14 cellular contexts compared by ENCODE assay signal in the genomic region with DNA sequence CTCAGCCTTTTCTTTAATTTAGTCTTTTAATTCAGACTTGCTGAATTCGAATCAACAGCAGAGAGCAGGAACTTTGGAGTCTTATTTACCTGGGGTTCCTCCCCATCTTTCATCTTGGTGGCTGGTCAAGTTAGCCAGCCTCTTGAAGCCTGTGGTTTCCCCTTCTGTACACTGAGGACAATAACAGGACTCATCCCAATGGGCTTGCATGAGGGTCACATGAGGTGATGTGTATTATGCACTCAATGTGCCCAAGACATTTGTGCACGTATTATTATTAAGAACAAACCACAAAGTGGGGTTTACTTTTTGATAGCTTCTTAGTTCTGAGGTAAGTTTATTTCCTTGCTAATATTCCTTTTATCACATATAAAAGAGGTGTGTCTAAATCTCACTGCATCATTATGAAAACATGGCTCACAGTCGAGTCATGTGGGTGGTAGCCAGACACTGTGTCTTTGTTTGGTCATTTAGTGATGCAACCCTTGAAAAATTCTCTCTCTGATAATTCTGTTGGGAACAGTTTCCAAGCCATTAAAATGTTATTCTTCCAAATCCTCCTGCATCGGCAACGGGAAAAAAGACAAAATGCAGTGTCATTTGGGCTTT.
A peak's percentile ranks its signal among the peaks of the same experiment; 100 is the strongest.
DNase-seq lines count a peak whose midpoint lies in the region; TF ChIP-seq lines count a peak whose summit lies in the region.
"Had no signal": no experiment of that assay in that cellular context is flagged by ENCODE, and none has a peak within 500 bp of the region (broad histone marks: within the 10 kb centered on the region; RNA-seq: fewer than 3 reads in every experiment).

No MANE protein-coding gene starts in this region.

- H3K27me3 ChIP-seq in BE2C = peaks cover 3% of the 10 kb centered on the region
- H3K27me3 ChIP-seq: uterus had no signal

- TF ChIP-seq CTCF in AG09309 (IDR thresholded peaks at IDR 0.05; ENCODE audit: control insufficient read depth, insufficient read depth, low read depth, low read length, missing control alignments) (no peak), epithelial cell of proximal tubule (conservative IDR thresholded peaks at IDR 0.05; ENCODE audit: low read depth, low read length) (no peak), BE2C (IDR thresholded peaks at IDR 0.05; ENCODE audit: low read depth, low read length) (no peak)

- H3K4me3 ChIP-seq in AG09309 (ENCODE audit: control insufficient read depth, low read depth, low read length) (no peak overlapping the region), epithelial cell of proximal tubule (ENCODE audit: low read depth, low read length) (no peak overlapping the region), BE2C (ENCODE audit: low read depth, low read length) (no peak overlapping the region)
- H3K4me3 ChIP-seq: SJCRH30, uterus had no signal

- no peaks in the 10 kb centered on the region for H3K9me3 ChIP-seq in BE2C
- H3K9me3 ChIP-seq: SJCRH30, uterus had no signal

- no peaks in the 10 kb centered on the region for H3K36me3 ChIP-seq in BE2C
- H3K36me3 ChIP-seq: SJCRH30, uterus had no signal

- no peaks in the 10 kb centered on the region for H3K4me1 ChIP-seq in BE2C
- H3K4me1 ChIP-seq: uterus had no signal

- DNase-seq in AG09309 (ENCODE audit: low read depth) (peak; percentile 50), RKO (ENCODE audit: low spot score) (peak; percentile 46), epithelial cell of proximal tubule (ENCODE audit: low read depth) (peak; percentile 75), midbrain (lab: John Stamatoyannopoulos, UW) (peak; percentile 58), NCI-H2029 treated with DMSO at 0.1 percent for 48 hours (lab: John Stamatoyannopoulos, UW) (no peak), BE2C (no peak), NCI-H2171 treated with DMSO at 0.1 percent for 48 hours (lab: John Stamatoyannopoulos, UW) (no peak)
- no peak for DNase-seq in activated naive CD4-positive, alpha-beta T cell treated with Interleukin-2 at 50 U/mL for 16 hours
- DNase-seq: CD8-positive, alpha-beta T cell; effector memory CD8-positive, alpha-beta T cell; NCI-H146; stimulated activated CD4-positive, alpha-beta T cell treated with anti-CD3 and anti-CD28 coated beads, Interleukin-4, amount 100 ng/mL, for 24 hours; uterus had no signal

Comparison
In these comparisons a context has a peak if more than half of its experiments do, and no peak if none do; other contexts are left out.
1. DNase-seq: peak in AG09309 (single experiment), RKO (single experiment), epithelial cell of proximal tubule (single experiment) and midbrain (single experiment); none in activated naive CD4-positive, alpha-beta T cell treated with Interleukin-2 at 50 U/mL for 16 hours (single experiment), NCI-H2029 treated with DMSO at 0.1 percent for 48 hours (single experiment), BE2C (single experiment) and NCI-H2171 treated with DMSO at 0.1 percent for 48 hours (single experiment).